In genomic region chr1:115640384-115640783, GRCh38 we compare ENCODE assay signal across 27 cellular contexts. TPM values are rescaled to one million over a fixed set of nuclear protein-coding genes. Genes with fewer than 3 reads are reported as not detected.
DNase-seq lines count a peak whose midpoint lies in the region; ATAC-seq and TF ChIP-seq lines count a peak whose summit lies in the region.
"Had no signal": no experiment of that assay in that cellular context is flagged by ENCODE, and none has a peak within 500 bp of the region (broad histone marks: within the 10 kb centered on the region; RNA-seq: fewer than 3 reads in every experiment).

No MANE protein-coding gene starts in this region.

- peaks cover 34% of the 10 kb centered on the region for H3K79me2 ChIP-seq in mesendoderm (ENCODE audit: control insufficient read depth, insufficient read depth, low read length)

- peaks cover 3% of the 10 kb centered on the region for H3K36me3 Mint-ChIP-seq in CD4-positive, CD25-positive, alpha-beta regulatory T cell
- H3K36me3 Mint-ChIP-seq in CD8-positive, alpha-beta memory T cell, result peaks cover 0 to 1% (median 0%) of the 10 kb centered on the region in 3 donors
- H3K36me3 Mint-ChIP-seq in brain, result peaks cover 12% of the 10 kb centered on the region
- peaks cover 7% of the 10 kb centered on the region for H3K36me3 Mint-ChIP-seq in activated CD8-positive, alpha-beta T cell treated with anti-CD3 and anti-CD28 coated beads, Interleukin-2, amount 10 ng/mL, durations not matched to agents 7 days and 5 days (ENCODE audit: low read depth)

- H4K8ac ChIP-seq in mesendoderm (ENCODE audit: low read depth, low read length), result no peak overlapping the region

- H2BK15ac ChIP-seq in mesendoderm (replicated peaks; ENCODE audit: low read depth), result no peak overlapping the region

- no peak overlapping the region for H3K4ac ChIP-seq in mesendoderm (ENCODE audit: low read depth, low read length)

- H3K4me2 ChIP-seq in mesendoderm (ENCODE audit: low read length), result no peak overlapping the region

- no peak for TF ChIP-seq CTCF in brain (conservative IDR thresholded peaks at IDR 0.05)

- H2BK120ac ChIP-seq in mesendoderm (ENCODE audit: low read depth, low read length), result no peak overlapping the region

- H3K9me3 ChIP-seq in CD4-positive, CD25-positive, alpha-beta regulatory T cell (ENCODE audit: control insufficient read depth in 2 of 2, low read length in 2 of 2), result no peaks in the 10 kb centered on the region
- H3K9me3 ChIP-seq in CD8-positive, alpha-beta memory T cell (ENCODE audit: low read length), result no peaks in the 10 kb centered on the region
- H3K9me3 ChIP-seq: adrenal gland, uterus had no signal

- no peak overlapping the region for H3K23ac ChIP-seq in mesendoderm (ENCODE audit: low read length)

- H3K27me3 ChIP-seq in CD4-positive, CD25-positive, alpha-beta regulatory T cell (ENCODE audit: control insufficient read depth, insufficient read depth, low read length), result no peaks in the 10 kb centered on the region
- no peaks in the 10 kb centered on the region for H3K27me3 ChIP-seq in CD8-positive, alpha-beta memory T cell (ENCODE audit: insufficient read depth, low read length, poor library complexity, severe bottlenecking)
- no peaks in the 10 kb centered on the region for H3K27me3 ChIP-seq in mesendoderm (ENCODE audit: insufficient read depth, low read length, poor library complexity)
- H3K27me3 ChIP-seq: adrenal gland; BLaER1 treated with 17β-estradiol and CSF1 and Interleukin-3, amounts not matched to agents 10 nM and 100 nM; heart left ventricle; MG63; uterus had no signal

- peaks cover 7 to 36% (median 9%) of the 10 kb centered on the region in 7 donors for H3K9me3 Mint-ChIP-seq in CD4-positive, CD25-positive, alpha-beta regulatory T cell
- peaks cover 11 to 41% (median 36%) of the 10 kb centered on the region in 5 donors for H3K9me3 Mint-ChIP-seq in CD8-positive, alpha-beta memory T cell
- peaks cover 35 to 53% (median 46%) of the 10 kb centered on the region in 5 experiments for H3K9me3 Mint-ChIP-seq in brain
- peaks cover 13% of the 10 kb centered on the region for H3K9me3 Mint-ChIP-seq in activated CD8-positive, alpha-beta T cell treated with anti-CD3 and anti-CD28 coated beads, Interleukin-2, amount 10 ng/mL, durations not matched to agents 7 days and 5 days (ENCODE audit: insufficient read depth)

- no peaks in the 10 kb centered on the region for H3K36me3 ChIP-seq in CD4-positive, CD25-positive, alpha-beta regulatory T cell (ENCODE audit: control insufficient read depth, insufficient read depth, low read length)
- no peaks in the 10 kb centered on the region for H3K36me3 ChIP-seq in CD8-positive, alpha-beta memory T cell (ENCODE audit: insufficient read depth, low read length)
- H3K36me3 ChIP-seq in mesendoderm (ENCODE audit: control insufficient read depth, insufficient read depth, low read length), result no peaks in the 10 kb centered on the region
- H3K36me3 ChIP-seq: adrenal gland; BLaER1 treated with 17β-estradiol and CSF1 and Interleukin-3, amounts not matched to agents 10 nM and 100 nM; heart left ventricle; thoracic aorta; uterus had no signal

- no peak overlapping the region for H3K27ac Mint-ChIP-seq in CD4-positive, CD25-positive, alpha-beta regulatory T cell
- no peak overlapping the region for H3K27ac Mint-ChIP-seq in CD8-positive, alpha-beta memory T cell
- H3K27ac Mint-ChIP-seq in brain, result no peak overlapping the region
- H3K27ac Mint-ChIP-seq in activated CD8-positive, alpha-beta T cell treated with anti-CD3 and anti-CD28 coated beads, Interleukin-2, amount 10 ng/mL, durations not matched to agents 7 days and 5 days, result no peak overlapping the region
- H3K27ac Mint-ChIP-seq: activated CD8-positive, alpha-beta T cell treated with anti-CD3 and anti-CD28 coated beads for 36 hours had no signal

- H3K4me1 ChIP-seq in CD4-positive, CD25-positive, alpha-beta regulatory T cell (ENCODE audit: control insufficient read depth, insufficient read depth, low read length, poor library complexity, severe bottlenecking), result peaks cover 13% of the 10 kb centered on the region
- H3K4me1 ChIP-seq in CD8-positive, alpha-beta memory T cell (ENCODE audit: insufficient read depth, low read length), result peaks cover 8% of the 10 kb centered on the region
- H3K4me1 ChIP-seq in mesendoderm (ENCODE audit: control insufficient read depth, low read depth, low read length), result peaks cover 8% of the 10 kb centered on the region
- H3K4me1 ChIP-seq: adrenal gland had no signal

- no peaks in the 10 kb centered on the region for H3K79me1 ChIP-seq in mesendoderm (ENCODE audit: low read length)

- H4K5ac ChIP-seq in mesendoderm (ENCODE audit: low read length), result no peak overlapping the region

- POLR2A ChIA-PET in CD8-positive, alpha-beta memory T cell (lab: Charles Lee), result no interaction called here
- POLR2A ChIA-PET in activated CD8-positive, alpha-beta T cell treated with anti-CD3 and anti-CD28 coated beads, Interleukin-2, amount 10 ng/mL, durations not matched to agents 7 days and 5 days (lab: Charles Lee), result no interaction called here

- peak overlapping the region; percentile 85 to 98 (median 87) for H3K4me3 Mint-ChIP-seq in CD4-positive, CD25-positive, alpha-beta regulatory T cell
- peak overlapping the region; percentile 46 to 95 (median 79) for H3K4me3 Mint-ChIP-seq in CD8-positive, alpha-beta memory T cell
- peak overlapping the region; percentile 1 to 92 (median 81) for H3K4me3 Mint-ChIP-seq in brain
- H3K4me3 Mint-ChIP-seq in activated CD8-positive, alpha-beta T cell treated with anti-CD3 and anti-CD28 coated beads, Interleukin-2, amount 10 ng/mL, durations not matched to agents 7 days and 5 days, result no peak overlapping the region

- intact Hi-C loops in left colon (cut with DNase I, micrococcal nuclease), result no loop called here

- H3K18ac ChIP-seq in mesendoderm (ENCODE audit: low read length), result no peak overlapping the region

- CTCF ChIA-PET in CD8-positive, alpha-beta memory T cell (lab: Charles Lee), result no interaction called here
- CTCF ChIA-PET in activated CD8-positive, alpha-beta T cell treated with anti-CD3 and anti-CD28 coated beads, Interleukin-2, amount 10 ng/mL, durations not matched to agents 7 days and 5 days (lab: Charles Lee), result no interaction called here

- H3K4me3 ChIP-seq in CD4-positive, CD25-positive, alpha-beta regulatory T cell (ENCODE audit: low read depth, low read length), result no peak overlapping the region
- no peak overlapping the region for H3K4me3 ChIP-seq in CD8-positive, alpha-beta memory T cell (ENCODE audit: low read length)
- H3K4me3 ChIP-seq in mesendoderm (ENCODE audit: low read length), result no peak overlapping the region
- H3K4me3 ChIP-seq: adrenal gland; BLaER1 treated with 17β-estradiol and CSF1 and Interleukin-3, amounts not matched to agents 10 nM and 100 nM; heart left ventricle; lung; MG63; thoracic aorta; uterus had no signal

- H3K4me1 Mint-ChIP-seq in CD4-positive, CD25-positive, alpha-beta regulatory T cell, result peaks cover 3 to 17% (median 9%) of the 10 kb centered on the region in 4 donors
- peaks cover 14 to 16% (median 16%) of the 10 kb centered on the region in 3 donors for H3K4me1 Mint-ChIP-seq in CD8-positive, alpha-beta memory T cell
- H3K4me1 Mint-ChIP-seq in brain, result peaks cover 13% of the 10 kb centered on the region
- H3K4me1 Mint-ChIP-seq in activated CD8-positive, alpha-beta T cell treated with anti-CD3 and anti-CD28 coated beads, Interleukin-2, amount 10 ng/mL, durations not matched to agents 7 days and 5 days (ENCODE audit: low read depth), result peaks cover 17% of the 10 kb centered on the region

- no peak for ATAC-seq in CD4-positive, CD25-positive, alpha-beta regulatory T cell (ENCODE audit: low read depth in 2 of 2)
- ATAC-seq in activated CD8-positive, alpha-beta T cell treated with anti-CD3 and anti-CD28 coated beads, Interleukin-2, amount 10 ng/mL, durations not matched to agents 7 days and 5 days, result no peak
- ATAC-seq in GM18868 (IDR thresholded peaks at IDR 0.05; ENCODE audit: unreplicated experiment), result no peak
- no peak for ATAC-seq in left colon
- ATAC-seq: activated CD8-positive, alpha-beta T cell treated with anti-CD3 and anti-CD28 coated beads for 36 hours; HCT116; heart left ventricle had no signal

- no peak overlapping the region for H3K9ac ChIP-seq in mesendoderm (ENCODE audit: low read length)
- H3K9ac ChIP-seq: BLaER1 treated with 17β-estradiol and CSF1 and Interleukin-3, amounts not matched to agents 10 nM and 100 nM had no signal

- no CpG with 5 or more reads among the region's 1 CpG for WGBS in mesendoderm (ENCODE audit: extremely low coverage, insufficient coverage, low lambda C conversion rate)

- no peak overlapping the region for H3K27ac ChIP-seq in CD4-positive, CD25-positive, alpha-beta regulatory T cell (ENCODE audit: insufficient read depth, low read length, poor library complexity, severe bottlenecking)
- no peak overlapping the region for H3K27ac ChIP-seq in CD8-positive, alpha-beta memory T cell (ENCODE audit: low read depth, low read length)
- no peak overlapping the region for H3K27ac ChIP-seq in mesendoderm (ENCODE audit: low read depth, low read length)
- H3K27ac ChIP-seq: adrenal gland; BLaER1 treated with 17β-estradiol and CSF1 and Interleukin-3, amounts not matched to agents 10 nM and 100 nM; heart left ventricle; thoracic aorta; uterus had no signal

- no peak overlapping the region for H2BK5ac ChIP-seq in mesendoderm (ENCODE audit: low read length)

- no peak overlapping the region for H3K56ac ChIP-seq in mesendoderm (ENCODE audit: low read length)

- DNase-seq in CD4-positive, CD25-positive, alpha-beta regulatory T cell, result no peak
- no peak for DNase-seq in CD8-positive, alpha-beta memory T cell
- DNase-seq in mesendoderm, result no peak
- no peak for DNase-seq in stimulated activated CD4-positive, alpha-beta T cell treated with anti-CD3 and anti-CD28 coated beads, Interleukin-2, amount 100 ng/mL, for 48 hours
- no peak for DNase-seq in activated CD8-positive, alpha-beta T cell treated with anti-CD3 and anti-CD28 coated beads, Interleukin-2, amount 10 ng/mL, durations not matched to agents 7 days and 5 days
- DNase-seq in left colon, result no peak
- DNase-seq: activated CD8-positive, alpha-beta T cell treated with anti-CD3 and anti-CD28 coated beads for 36 hours; activated gamma-delta T cell treated with Interleukin-2 at 50 U/mL for 16 hours; adrenal gland; effector CD8-positive, alpha-beta T cell; heart left ventricle; KG1; MG63; NCI-H1105 treated with DMSO at 0.1 percent for 48 hours; NCI-H1930; NCI-H524 treated with DMSO at 0.1 percent for 48 hours; NK-92 treated with Interleukin-12 subunit alpha and Interleukin-12 subunit beta, amount 100 ng/mL, for 24 hours; occipital lobe; SHP77; stimulated activated naive CD4-positive, alpha-beta T cell treated with Interleukin-2 at 50 U/mL for 16 hours; uterus had no signal

- H2AK5ac ChIP-seq in mesendoderm (ENCODE audit: low read length), result peak overlapping the region; percentile 9

- peaks cover 44% of the 10 kb centered on the region for H3K27me3 Mint-ChIP-seq in CD4-positive, CD25-positive, alpha-beta regulatory T cell
- peaks cover 20 to 44% of the 10 kb centered on the region in 2 donors for H3K27me3 Mint-ChIP-seq in CD8-positive, alpha-beta memory T cell
- H3K27me3 Mint-ChIP-seq in brain, result peaks cover 58% of the 10 kb centered on the region
- peaks cover 21% of the 10 kb centered on the region for H3K27me3 Mint-ChIP-seq in activated CD8-positive, alpha-beta T cell treated with anti-CD3 and anti-CD28 coated beads, Interleukin-2, amount 10 ng/mL, durations not matched to agents 7 days and 5 days (ENCODE audit: low read depth)

RNA-seq across cellular contexts. Expression of gene VANGL1, which starts 1.4 kb away (rescaled TPM):
- total RNA-seq in CD4-positive, CD25-positive, alpha-beta regulatory T cell, result 3.6 TPM
- 10 to 100 TPM in 1 of 4 donors, 1 to 10 TPM in 3; 5.4 to 10.7 (median 7.9) TPM for polyA plus RNA-seq in CD4-positive, CD25-positive, alpha-beta regulatory T cell
- total RNA-seq in CD8-positive, alpha-beta memory T cell, result 1 to 10 TPM; 3.0 to 3.3 TPM
- polyA plus RNA-seq in CD8-positive, alpha-beta memory T cell, result 3.2 TPM
- 10.8 TPM for polyA plus RNA-seq in brain (ENCODE audit: insufficient read depth, low read depth, low replicate concordance)
- polyA plus RNA-seq in mesendoderm (2013, experiment 1 of 2), result 71.3 TPM
- 69.6 TPM for polyA plus RNA-seq in mesendoderm (2013, experiment 2 of 2)
- total RNA-seq in activated CD8-positive, alpha-beta T cell treated with anti-CD3 and anti-CD28 coated beads, Interleukin-2, amount 10 ng/mL, durations not matched to agents 7 days and 5 days, result 10 to 100 TPM; 14.1 to 14.8 TPM
- 10 to 100 TPM; 17.5 to 18.6 TPM for total RNA-seq in left colon
